In genomic region chr9:41119311-41119710, GRCh38 we compare ENCODE assay signal across 11 cellular contexts. TPM values are rescaled to one million over a fixed set of nuclear protein-coding genes. Genes with fewer than 3 reads are reported as not detected.
DNase-seq lines count a peak whose midpoint lies in the region; ATAC-seq, FAIRE-seq and TF ChIP-seq lines count a peak whose summit lies in the region.
"Not testable (repeated sequence)": the region's sequence is repeated elsewhere in the genome, so short reads cannot be mapped to it uniquely, and the experiment has no call there.
"Had no signal": no experiment of that assay in that cellular context is flagged by ENCODE, and none has a peak within 500 bp of the region (broad histone marks: within the 10 kb centered on the region; RNA-seq: fewer than 3 reads in every experiment).

No MANE protein-coding gene starts in this region.

- H3K36me3 ChIP-seq in RWPE2 (ENCODE audit: low read depth); K562 (ENCODE audit: control insufficient read depth, insufficient read depth, low read length); lung (ENCODE audit: control insufficient read depth in 2 of 2, insufficient read depth in 2 of 2, low read length in 2 of 2): not testable (repeated sequence)

- not testable (repeated sequence) for H3K4me3 Mint-ChIP-seq in activated T-cell treated with anti-CD3 and anti-CD28 coated beads, Interleukin-2, amount 50 U/mL, for 72 hours; stimulated activated memory B cell treated with anti-CD40 and anti-IgM and Interleukin-4, amounts not matched to agents 10 μg/mL and 1 μg/mL and 100 μg/mL, for 72 hours

- BruUV-seq in K562 (replicated peaks; lab: Mats Ljungman, UMichigan): not testable (repeated sequence)

- H3K36me3 Mint-ChIP-seq in activated T-cell treated with anti-CD3 and anti-CD28 coated beads, Interleukin-2, amount 50 U/mL, for 72 hours (ENCODE audit: insufficient read depth in 2 of 2); stimulated activated memory B cell treated with anti-CD40 and anti-IgM and Interleukin-4, amounts not matched to agents 10 μg/mL and 1 μg/mL and 100 μg/mL, for 72 hours: not testable (repeated sequence)

- H3K9me1 ChIP-seq in K562 (ENCODE audit: control insufficient read depth, insufficient read depth, low read length): not testable (repeated sequence)

- CTCF ChIA-PET in A549 (lab: Yijun Ruan, JAX); K562 (lab: Yijun Ruan, JAX; ENCODE audit: low intra/inter-chr PET ratio): not testable (repeated sequence)

- not testable (repeated sequence) for H4K20me1 ChIP-seq in K562 (replicated peaks; ENCODE audit: control insufficient read depth, insufficient read depth, low read length)

- TF ChIP-seq EP300 in A549 (IDR thresholded peaks at IDR 0.05); K562 (IDR thresholded peaks at IDR 0.05; ENCODE audit: low read length): not testable (repeated sequence)

- in situ Hi-C loops in K562 (cut with MboI): not testable (repeated sequence)

- H3K9me3 Mint-ChIP-seq in activated T-cell treated with anti-CD3 and anti-CD28 coated beads, Interleukin-2, amount 50 U/mL, for 72 hours; stimulated activated memory B cell treated with anti-CD40 and anti-IgM and Interleukin-4, amounts not matched to agents 10 μg/mL and 1 μg/mL and 100 μg/mL, for 72 hours: not testable (repeated sequence)

- H2AFZ ChIP-seq in K562 (ENCODE audit: low read depth, low read length): not testable (repeated sequence)

- DNase-seq in A549 (ENCODE audit: low read depth in 1 of 2, low spot score in 1 of 2); RWPE2 (ENCODE audit: low spot score); activated T-cell treated with anti-CD3 and anti-CD28 coated beads, Interleukin-2, amount 50 U/mL, for 72 hours; K562 (ENCODE audit: extremely low read depth in 1 of 4, low spot score in 3 of 4); left cardiac atrium; lung (ENCODE audit: low spot score): not testable (repeated sequence)

- POLR2A ChIA-PET in A549 (lab: Yijun Ruan, JAX); K562 (lab: Yijun Ruan, JAX): not testable (repeated sequence)

- H3K4me2 ChIP-seq in A549; K562 (ENCODE audit: insufficient read depth, low read length): not testable (repeated sequence)

- not testable (repeated sequence) for TF ChIP-seq RAD21 in A549 (conservative IDR thresholded peaks at IDR 0.05 in 1 of 2, IDR thresholded peaks at IDR 0.05 in 1 of 2); K562 (CRISPR knock-in tag; conservative IDR thresholded peaks at IDR 0.05 in 1 of 2, IDR thresholded peaks at IDR 0.05 in 1 of 2)

- not testable (repeated sequence) for H3K4me1 ChIP-seq in A549; RWPE2 (ENCODE audit: insufficient read depth, poor library complexity, severe bottlenecking); K562 (replicated peaks in 1 of 2; ENCODE audit: control insufficient read depth in 2 of 2, insufficient read depth in 2 of 2, low read length in 2 of 2); lung (ENCODE audit: control insufficient read depth in 2 of 2, insufficient read depth in 2 of 2, low read length in 2 of 2)

- H3K4me3 ChIP-seq in A549; RWPE2 (ENCODE audit: severe bottlenecking); K562; lung: not testable (repeated sequence)

- H3K9ac ChIP-seq in K562 (ENCODE audit: insufficient read depth in 1 of 2, low read depth in 2 of 2, low read length in 2 of 2): not testable (repeated sequence)

- not testable (repeated sequence) for H3K9me3 ChIP-seq in A549; RWPE2 (ENCODE audit: severe bottlenecking); K562 (replicated peaks; ENCODE audit: control insufficient read depth, insufficient read depth, low read depth, low read length); lung (ENCODE audit: control insufficient read depth in 2 of 2, insufficient read depth in 1 of 2, low read length in 1 of 2)

- FAIRE-seq in A549 (lab: Jason Lieb, UNC); K562 (lab: Jason Lieb, UNC): not testable (repeated sequence)

- H3K79me2 ChIP-seq in K562 (ENCODE audit: control insufficient read depth, insufficient read depth, low read length): not testable (repeated sequence)

- H3K4me1 Mint-ChIP-seq in activated T-cell treated with anti-CD3 and anti-CD28 coated beads, Interleukin-2, amount 50 U/mL, for 72 hours (ENCODE audit: low read depth); stimulated activated memory B cell treated with anti-CD40 and anti-IgM and Interleukin-4, amounts not matched to agents 10 μg/mL and 1 μg/mL and 100 μg/mL, for 72 hours: not testable (repeated sequence)

- ATAC-seq in A549 (peak; percentile 48 to 70; a peak in 5 of 6 replicates), RWPE2 (ENCODE audit: low read depth) (peak; percentile 59), K562 (peak; percentile 53), left cardiac atrium (peak; percentile 19 to 38), lung (ENCODE audit: insufficient read depth, low FRiP score) (peak; percentile 24)
- peak; percentile 32 to 38 for ATAC-seq in activated T-cell treated with anti-CD3 and anti-CD28 coated beads, Interleukin-2, amount 50 U/mL, for 72 hours (replicated peaks in 1 of 2)
- peak; percentile 53 for ATAC-seq in stimulated activated memory B cell treated with anti-CD40 and anti-IgM and Interleukin-4, amounts not matched to agents 10 μg/mL and 1 μg/mL and 100 μg/mL, for 72 hours

- not testable (repeated sequence) for TF ChIP-seq CTCF in A549 (IDR thresholded peaks at IDR 0.05); RWPE2 (IDR thresholded peaks at IDR 0.05; ENCODE audit: poor library complexity, severe bottlenecking); K562 (IDR thresholded peaks at IDR 0.05 in 2 of 3, conservative IDR thresholded peaks at IDR 0.05 in 1 of 3; ENCODE audit: insufficient read depth in 2 of 3, low read depth in 1 of 3, low read length in 3 of 3); lung (IDR thresholded peaks at IDR 0.05; ENCODE audit: control extremely low read depth, extremely low read depth)

- not testable (repeated sequence) for H3K27me3 Mint-ChIP-seq in activated T-cell treated with anti-CD3 and anti-CD28 coated beads, Interleukin-2, amount 50 U/mL, for 72 hours (ENCODE audit: low read depth); stimulated activated memory B cell treated with anti-CD40 and anti-IgM and Interleukin-4, amounts not matched to agents 10 μg/mL and 1 μg/mL and 100 μg/mL, for 72 hours

- 20% methylated on average over 7 of the region's 7 CpGs for WGBS in A549 (ENCODE audit: missing lambda C conversion rate)
- 5% methylated on average over 4 of the region's 7 CpGs for WGBS in K562 (ENCODE audit: insufficient coverage, low coverage, missing lambda C conversion rate)
- WGBS in lung, 2 donors: 41 to 51% methylated on average over 7 of the region's 7 CpGs

- H3K27ac ChIP-seq in A549; RWPE2 (ENCODE audit: poor library complexity, severe bottlenecking); K562 (ENCODE audit: extremely low read depth, low read depth, low read length); lung (ENCODE audit: low read depth in 1 of 2, low read length in 1 of 2): not testable (repeated sequence)

- intact Hi-C loops in K562 (cut with micrococcal nuclease); left cardiac atrium (cut with DNase I): not testable (repeated sequence)

- H3K27me3 ChIP-seq in RWPE2 (ENCODE audit: insufficient read depth, poor library complexity, severe bottlenecking); K562 (ENCODE audit: control insufficient read depth in 2 of 2, insufficient read depth in 2 of 2, low read length in 2 of 2); lung (ENCODE audit: control insufficient read depth, insufficient read depth): not testable (repeated sequence)

- not testable (repeated sequence) for H3K27ac Mint-ChIP-seq in activated T-cell treated with anti-CD3 and anti-CD28 coated beads, Interleukin-2, amount 50 U/mL, for 72 hours; stimulated activated memory B cell treated with anti-CD40 and anti-IgM and Interleukin-4, amounts not matched to agents 10 μg/mL and 1 μg/mL and 100 μg/mL, for 72 hours

- TF ChIP-seq POLR2A in A549 (IDR thresholded peaks at IDR 0.05; ENCODE audit: low read length); K562 (conservative IDR thresholded peaks at IDR 0.05): not testable (repeated sequence)

RNA-seq across cellular contexts. Expression of gene FOXD4L6, which starts 9.2 kb away (rescaled TPM):
- 0.08 TPM in 1 of 2 replicates, not detected in the other for polyA plus RNA-seq in A549 (2011; rRNA removed)
- 0.03 and 0.06 TPM in 2 replicates for polyA plus RNA-seq in A549 (2012; cell fraction: cytosol; rRNA removed)
- polyA plus RNA-seq in A549 (2012; cell fraction: nucleus; rRNA removed): 0.30 and 0.38 TPM in 2 replicates
- polyA plus RNA-seq in A549 (2017; fragmentation: RNase III; extraction: RNeasy Plus Mini Kit Qiagen cat#74134 plus additional on column Dnase treatment): not detected in 3 replicates
- not detected in 2 replicates for polyA minus RNA-seq in A549 (2011; rRNA and poly(A)+ RNA removed)
- total RNA-seq in activated T-cell treated with anti-CD3 and anti-CD28 coated beads, Interleukin-2, amount 50 U/mL, for 72 hours: under 1 TPM in 1 of 2 donors, not detected in 1; 0.21 TPM
- total RNA-seq in K562 (2011; cell fraction: chromatin; rRNA removed; ENCODE audit: low replicate concordance): 0.32 and 0.53 TPM in 2 replicates
- total RNA-seq in K562 (2011; cell fraction: nucleolus; rRNA removed): 0.33 TPM in 1 of 2 replicates, not detected in the other
- total RNA-seq in K562 (2011; cell fraction: nucleoplasm; rRNA removed): 0.22 TPM in 1 of 2 replicates, not detected in the other
- total RNA-seq in K562 (2014; rRNA removed): not detected in 2 replicates
- not detected in 2 replicates for total RNA-seq in K562 (2014; rRNA removed; fragmentation: Illumina TruSeq; extraction: Trizol)
- total RNA-seq in K562 (2015; rRNA removed; fragmentation: Illumina TruSeq; extraction: Trizol): not detected in 2 replicates
- total RNA-seq in K562 (2021): not detected in 2 replicates
- polyA plus RNA-seq in K562 (2011; rRNA removed): not detected in 2 replicates
- polyA plus RNA-seq in K562 (2011; cell fraction: cytosol; rRNA removed): 0.06 TPM in 1 of 2 replicates, not detected in the other
- 0.17 TPM in 1 of 2 replicates, not detected in the other for polyA plus RNA-seq in K562 (2011; cell fraction: nucleus; rRNA removed)
- 0.08 TPM in 1 of 2 replicates, not detected in the other for polyA plus RNA-seq in K562 (2012)
- polyA plus RNA-seq in K562 (2014; fragmentation: Illumina TruSeq; extraction: Trizol): not detected in 2 replicates
- polyA plus RNA-seq in K562 (2014; fragmentation: Nextera tagmentation; extraction: Ambion mirVana): not detected
- polyA plus RNA-seq in K562 (2014; rRNA removed): not detected in 2 replicates
- not detected in 2 replicates for polyA minus RNA-seq in K562 (2011; rRNA and poly(A)+ RNA removed)
- polyA minus RNA-seq in K562 (2011; cell fraction: cytosol; rRNA and poly(A)+ RNA removed): not detected in 2 replicates
- 0.40 and 0.44 TPM in 2 replicates for polyA minus RNA-seq in K562 (2011; cell fraction: nucleus; rRNA and poly(A)+ RNA removed)
- total RNA-seq in left cardiac atrium: under 1 TPM in 1 of 2 donors, not detected in 1; 0.15 TPM
- under 1 TPM; 0.20 to 0.31 TPM for total RNA-seq in lung
- polyA plus RNA-seq in lung: under 1 TPM in 1 of 2 donors, not detected in 1; 0.05 TPM
- total RNA-seq: CD8-positive, alpha-beta memory T cell; Right ventricle myocardium superior; RPMI7951 had no signal
- polyA plus RNA-seq: CD14-positive monocyte; CD8-positive, alpha-beta memory T cell had no signal
